In the genomic region with DNA sequence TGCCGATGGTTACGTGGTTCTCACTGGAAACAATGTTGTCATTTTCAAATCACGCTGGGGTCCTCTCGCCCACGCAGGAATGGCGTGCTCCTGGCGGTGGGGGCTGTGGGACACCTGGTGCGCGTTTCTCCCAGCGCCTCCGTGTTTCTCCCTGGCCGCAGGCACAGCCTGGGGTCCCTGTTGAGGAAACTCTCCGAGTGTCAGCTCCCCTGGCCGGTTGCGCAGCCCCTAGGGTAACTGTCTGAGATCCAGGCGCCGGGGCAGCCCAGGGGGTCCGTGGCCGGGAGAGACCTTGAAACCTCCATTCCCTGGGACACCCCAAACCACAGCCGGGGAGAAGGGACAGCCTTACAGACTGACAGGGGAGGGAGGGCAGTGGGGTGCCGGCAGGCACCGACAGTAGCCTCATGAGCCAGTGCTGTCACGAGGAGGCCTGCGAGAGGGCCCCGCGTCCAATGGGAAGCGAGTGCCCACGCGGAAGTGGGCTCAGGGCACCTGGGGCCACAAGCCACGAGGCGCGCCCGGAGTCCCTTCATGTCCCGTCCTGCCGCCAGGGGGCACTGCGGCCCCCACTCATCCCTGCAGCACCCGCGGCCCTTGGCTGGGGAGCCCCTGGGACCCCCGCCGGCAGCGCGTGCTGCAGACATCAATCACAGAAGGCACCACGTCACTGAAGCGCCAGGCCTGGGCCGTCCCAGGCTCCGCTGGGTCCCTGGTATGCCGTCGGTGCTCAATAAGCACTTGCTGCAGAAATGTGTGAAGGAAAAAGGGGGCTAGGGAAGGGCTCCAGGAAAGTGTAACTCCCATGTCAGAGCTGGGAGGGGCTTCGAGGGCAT, we compare ENCODE assay signal across 1 cellular context.
TF ChIP-seq lines count a peak whose summit lies in the region.

No MANE protein-coding gene starts in this region.

TF ChIP-seq in HepG2, 621 proteins besides CTCF, POLR2A, EP300 and RAD21 (continued from another document and continues in another):
- TF ChIP-seq, protein P1, sequence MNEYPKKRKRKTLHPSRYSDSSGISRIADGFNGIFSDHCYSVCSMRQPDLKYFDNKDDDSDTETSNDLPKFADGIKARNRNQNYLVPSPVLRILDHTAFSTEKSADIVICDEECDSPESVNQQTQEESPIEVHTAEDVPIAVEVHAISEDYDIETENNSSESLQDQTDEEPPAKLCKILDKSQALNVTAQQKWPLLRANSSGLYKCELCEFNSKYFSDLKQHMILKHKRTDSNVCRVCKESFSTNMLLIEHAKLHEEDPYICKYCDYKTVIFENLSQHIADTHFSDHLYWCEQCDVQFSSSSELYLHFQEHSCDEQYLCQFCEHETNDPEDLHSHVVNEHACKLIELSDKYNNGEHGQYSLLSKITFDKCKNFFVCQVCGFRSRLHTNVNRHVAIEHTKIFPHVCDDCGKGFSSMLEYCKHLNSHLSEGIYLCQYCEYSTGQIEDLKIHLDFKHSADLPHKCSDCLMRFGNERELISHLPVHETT (CRISPR knock-in tag; conservative IDR thresholded peaks at IDR 0.05), result no peak
- TF ChIP-seq PHB2 (IDR thresholded peaks at IDR 0.05; ENCODE audit: partially characterized antibody) (no peak), MIER3 (CRISPR knock-in tag; IDR thresholded peaks at IDR 0.05; ENCODE audit: borderline replicate concordance) (no peak), ZNF501 (CRISPR knock-in tag; IDR thresholded peaks at IDR 0.05) (0 out of 2 replicates have a peak, but pooled peaks have one; percentile 34), ZSCAN5A (CRISPR knock-in tag; IDR thresholded peaks at IDR 0.05; ENCODE audit: borderline replicate concordance) (no peak), ARID3A (IDR thresholded peaks at IDR 0.05; ENCODE audit: low read depth, low read length) (no peak), ZSCAN20 (CRISPR knock-in tag; IDR thresholded peaks at IDR 0.05; ENCODE audit: borderline replicate concordance) (no peak), NR2F6 (IDR thresholded peaks at IDR 0.05) (no peak), NR2F6 (CRISPR knock-in tag; IDR thresholded peaks at IDR 0.05) (no peak), ZNF720 (CRISPR knock-in tag; IDR thresholded peaks at IDR 0.05) (no peak), FOXA3 (CRISPR knock-in tag; IDR thresholded peaks at IDR 0.05) (0 out of 2 replicates have a peak, but pooled peaks have one; percentile 13), ZNF343 (CRISPR knock-in tag; IDR thresholded peaks at IDR 0.05) (no peak), MAZ (IDR thresholded peaks at IDR 0.05; ENCODE audit: borderline replicate concordance, low read depth, low read length) (no peak; the same call in 1 of the 2 replicates), MAZ (CRISPR knock-in tag; IDR thresholded peaks at IDR 0.05; ENCODE audit: low read depth) (0 out of 2 replicates have a peak, but pooled peaks have one; percentile 47), NFKB2 (CRISPR knock-in tag; IDR thresholded peaks at IDR 0.05; ENCODE audit: borderline replicate concordance) (no peak), DMAP1 (CRISPR knock-in tag; IDR thresholded peaks at IDR 0.05) (no peak; the same call in 1 of the 2 replicates), HOXD1 (CRISPR knock-in tag; IDR thresholded peaks at IDR 0.05) (no peak), RARA (CRISPR knock-in tag; IDR thresholded peaks at IDR 0.05) (0 out of 2 replicates have a peak, but pooled peaks have one; percentile 16), ZGPAT (CRISPR knock-in tag; IDR thresholded peaks at IDR 0.05) (peak; percentile 36; the same call in 1 of the 2 replicates), NFIC (IDR thresholded peaks at IDR 0.05; ENCODE audit: low read length) (no peak), RXRA (CRISPR knock-in tag; IDR thresholded peaks at IDR 0.05) (peak; percentile 85), CHD2 (IDR thresholded peaks at IDR 0.05; ENCODE audit: low read depth, low read length) (no peak), ZNF557 (CRISPR knock-in tag; IDR thresholded peaks at IDR 0.05) (no peak), ATF6 (CRISPR knock-in tag; conservative IDR thresholded peaks at IDR 0.05) (no peak), CSRNP2 (CRISPR knock-in tag; conservative IDR thresholded peaks at IDR 0.05; ENCODE audit: low read depth) (no peak), ZIK1 (CRISPR knock-in tag; IDR thresholded peaks at IDR 0.05; ENCODE audit: borderline replicate concordance, low read depth) (no peak), DPF2 (CRISPR knock-in tag; IDR thresholded peaks at IDR 0.05; ENCODE audit: borderline replicate concordance, low read depth) (no peak), TOE1 (CRISPR knock-in tag; IDR thresholded peaks at IDR 0.05) (no peak), TERF1 (CRISPR knock-in tag; IDR thresholded peaks at IDR 0.05) (no peak), CBX5 (CRISPR knock-in tag; IDR thresholded peaks at IDR 0.05; ENCODE audit: borderline replicate concordance) (no peak), ZNF253 (CRISPR knock-in tag; IDR thresholded peaks at IDR 0.05; ENCODE audit: borderline replicate concordance) (no peak), NFE2L1 (CRISPR knock-in tag; IDR thresholded peaks at IDR 0.05; ENCODE audit: borderline replicate concordance) (no peak), ZNF512B (CRISPR knock-in tag; IDR thresholded peaks at IDR 0.05; ENCODE audit: borderline replicate concordance) (no peak), ZMYM3 (CRISPR knock-in tag; IDR thresholded peaks at IDR 0.05) (no peak), FOXJ3 (CRISPR knock-in tag; IDR thresholded peaks at IDR 0.05; ENCODE audit: borderline replicate concordance) (no peak), ATF7-NPFF (CRISPR knock-in tag; IDR thresholded peaks at IDR 0.05; ENCODE audit: low read depth) (no peak), HOXA7 (CRISPR knock-in tag; IDR thresholded peaks at IDR 0.05) (no peak)
- TF ChIP-seq, protein P2, sequence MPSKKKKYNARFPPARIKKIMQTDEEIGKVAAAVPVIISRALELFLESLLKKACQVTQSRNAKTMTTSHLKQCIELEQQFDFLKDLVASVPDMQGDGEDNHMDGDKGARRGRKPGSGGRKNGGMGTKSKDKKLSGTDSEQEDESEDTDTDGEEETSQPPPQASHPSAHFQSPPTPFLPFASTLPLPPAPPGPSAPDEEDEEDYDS (CRISPR knock-in tag; IDR thresholded peaks at IDR 0.05), result no peak
- TF ChIP-seq, protein P3, sequence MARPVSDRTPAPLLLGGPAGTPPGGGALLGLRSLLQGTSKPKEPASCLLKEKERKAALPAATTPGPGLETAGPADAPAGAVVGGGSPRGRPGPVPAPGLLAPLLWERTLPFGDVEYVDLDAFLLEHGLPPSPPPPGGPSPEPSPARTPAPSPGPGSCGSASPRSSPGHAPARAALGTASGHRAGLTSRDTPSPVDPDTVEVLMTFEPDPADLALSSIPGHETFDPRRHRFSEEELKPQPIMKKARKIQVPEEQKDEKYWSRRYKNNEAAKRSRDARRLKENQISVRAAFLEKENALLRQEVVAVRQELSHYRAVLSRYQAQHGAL (CRISPR knock-in tag; IDR thresholded peaks at IDR 0.05; ENCODE audit: not compliant biosample characterization), result no peak
